ENCODE assay signal across 9 cellular contexts in the genomic region with DNA sequence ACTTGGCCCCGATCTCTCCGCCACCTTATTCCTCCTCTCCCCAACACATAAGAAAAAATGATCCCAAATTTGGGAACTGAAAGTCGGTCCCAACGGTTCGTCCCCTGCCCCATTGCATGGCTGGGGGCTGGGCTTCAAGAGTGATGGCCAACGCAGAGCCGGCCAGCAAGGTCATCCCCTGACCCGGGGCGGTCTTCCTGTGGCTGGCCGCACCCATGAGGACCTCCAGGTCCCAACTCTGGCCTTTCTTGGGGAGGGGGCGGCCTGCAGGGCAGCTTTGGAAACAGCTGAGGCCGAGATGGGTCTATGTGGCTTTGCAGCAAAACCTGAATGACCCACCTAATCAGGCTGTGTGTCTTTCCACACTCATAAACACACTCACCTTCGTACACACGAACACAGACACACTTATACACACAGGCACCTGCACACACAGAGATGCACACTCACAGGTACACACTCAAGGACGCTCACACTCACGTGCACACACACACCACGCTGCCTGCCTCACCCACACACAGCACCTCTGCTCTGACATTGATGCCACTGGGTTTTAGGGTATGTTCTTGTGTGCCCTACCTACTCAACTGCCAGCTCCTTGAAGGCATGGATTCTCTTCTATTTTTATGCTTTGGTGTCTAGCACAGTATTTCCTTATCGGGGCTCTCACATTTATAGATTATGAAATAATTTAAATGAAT. TPM values are rescaled to one million over a fixed set of nuclear protein-coding genes. Genes with fewer than 3 reads are reported as not detected.
A peak's percentile ranks its signal among the peaks of the same experiment; 100 is the strongest.
DNase-seq lines count a peak whose midpoint lies in the region; ATAC-seq and TF ChIP-seq lines count a peak whose summit lies in the region.
"Had no signal": no experiment of that assay in that cellular context is flagged by ENCODE, and none has a peak within 500 bp of the region (broad histone marks: within the 10 kb centered on the region; RNA-seq: fewer than 3 reads in every experiment).

No MANE protein-coding gene starts in this region.

- H3K27me3 ChIP-seq in vagina = no peaks in the 10 kb centered on the region

- H3K4me1 Mint-ChIP-seq in mesothelial cell of epicardium = peaks cover 16% of the 10 kb centered on the region

- H3K9me3 Mint-ChIP-seq in mesothelial cell of epicardium = no peaks in the 10 kb centered on the region

- H3K36me3 ChIP-seq in vagina = no peaks in the 10 kb centered on the region

- TF ChIP-seq CTCF in coronary artery (IDR thresholded peaks at IDR 0.05) (no peak), mesothelial cell of epicardium (IDR thresholded peaks at IDR 0.05; ENCODE audit: unreplicated experiment) (no peak), vagina (IDR thresholded peaks at IDR 0.05) (no peak)

- no peaks in the 10 kb centered on the region for H3K9me3 ChIP-seq in vagina

- H3K4me1 ChIP-seq in vagina = peaks cover 14% of the 10 kb centered on the region

- H3K27me3 Mint-ChIP-seq in mesothelial cell of epicardium (ENCODE audit: low read depth) = peaks cover 61% of the 10 kb centered on the region

- DNase-seq in Right ventricle myocardium inferior (ENCODE audit: missing footprints) (no peak), cardiac septum (ENCODE audit: low spot score) (no peak), coronary artery (ENCODE audit: low spot score) (no peak), mesothelial cell of epicardium (ENCODE audit: low spot score in 2 of 2, unreplicated experiment in 2 of 2) (no peak), vagina (ENCODE audit: extremely low spot score in 2 of 2) (no peak), NCI-H2196 (lab: John Stamatoyannopoulos, UW; ENCODE audit: unreplicated experiment) (no peak), superior temporal gyrus (ENCODE audit: extremely low spot score) (no peak)
- DNase-seq: DND-41 had no signal

- intact Hi-C loops in Right ventricle myocardium inferior (cut with DNase I) = no loop called here
- intact Hi-C loops in cardiac septum (cut with DNase I) = no loop called here
- intact Hi-C loops in vagina (cut with DNase I) = no loop called here

- TF ChIP-seq POLR2A in vagina (IDR thresholded peaks at IDR 0.05) = no peak

- no peaks in the 10 kb centered on the region for H3K36me3 Mint-ChIP-seq in mesothelial cell of epicardium

- H3K4me3 ChIP-seq in coronary artery (peak overlapping the region; percentile 69), vagina (peak overlapping the region; percentile 43 to 53)

- peak overlapping the region; percentile 77 for H3K4me3 Mint-ChIP-seq in mesothelial cell of epicardium

- peak; percentile 23 for ATAC-seq in Right ventricle myocardium inferior
- no peak for ATAC-seq in HG03045 (IDR thresholded peaks at IDR 0.05; ENCODE audit: unreplicated experiment)

- H3K27ac ChIP-seq in coronary artery = no peak overlapping the region
- no peak overlapping the region for H3K27ac ChIP-seq in vagina

- no peak overlapping the region for H3K27ac Mint-ChIP-seq in mesothelial cell of epicardium

RNA-seq across cellular contexts. Expression of a gene that starts 0.6 kb away (rescaled TPM):
- total RNA-seq in Right ventricle myocardium inferior (1.6 TPM), cardiac septum (4.0 TPM), mesothelial cell of epicardium (0.36 to 0.71 TPM (median 0.67 TPM) in 3 replicates), vagina (0.98 TPM)

RNA-seq across cellular contexts. Expression of a gene that starts 48.3 kb away (rescaled TPM):
- total RNA-seq in Right ventricle myocardium inferior (not detected), cardiac septum (not detected), mesothelial cell of epicardium (not detected in 3 replicates), vagina (not detected)
